ENCODE assay signal across 8 cellular contexts in the genomic region with DNA sequence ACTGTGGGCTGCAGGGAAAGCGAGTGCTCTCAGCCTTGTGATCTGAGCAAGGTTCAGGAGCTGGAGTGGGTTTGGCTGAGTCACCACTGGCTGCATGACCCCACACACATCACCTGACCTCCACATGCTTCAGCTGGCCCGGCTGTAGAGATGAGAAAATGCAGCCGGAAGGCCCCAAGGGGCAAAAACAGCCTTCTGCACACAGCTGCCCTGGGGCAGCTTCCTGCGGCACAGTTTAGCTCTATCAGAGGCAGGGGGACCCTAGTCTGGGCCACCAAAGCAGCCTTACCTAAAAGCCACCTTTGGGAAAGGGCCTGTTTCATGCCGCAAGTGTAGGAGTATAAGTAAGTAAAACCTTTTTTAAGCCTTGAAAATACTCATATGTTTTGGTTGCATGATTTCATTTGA.
A peak's percentile ranks its signal among the peaks of the same experiment; 100 is the strongest.
DNase-seq lines count a peak whose midpoint lies in the region; ATAC-seq, FAIRE-seq and TF ChIP-seq lines count a peak whose summit lies in the region.

No MANE protein-coding gene starts in this region.

- no peak overlapping the region for H3K4me3 ChIP-seq in thymus (ENCODE audit: low read length)

- CTCF ChIA-PET in activated CD4-positive, alpha-beta T cell treated with anti-CD3 and anti-CD28 coated beads for 36 hours (lab: Charles Lee) = interaction anchor here (1.6 to 1.7 kb wide), 2 partner anchors 17 to 199 kb away, joined by 5 read pairs; no protein-coding TSS in a partner anchor
- CTCF ChIA-PET in RWPE1 (lab: Yijun Ruan, JAX) = interaction anchor here (0.6 kb wide), 1 partner anchor 196 kb away, joined by 3 read pairs; no protein-coding TSS in a partner anchor

- no peak for FAIRE-seq in D721Med (lab: Jason Lieb, UNC)

- DNase-seq in activated CD4-positive, alpha-beta T cell treated with anti-CD3 and anti-CD28 coated beads for 36 hours = peak; percentile 18
- no peak for DNase-seq in activated CD4-positive, alpha-beta T cell treated with anti-CD3 and anti-CD28 coated beads for 1 hour
- peak; percentile 54 for DNase-seq in RWPE1 (ENCODE audit: low spot score)
- peak; percentile 79 for DNase-seq in cardiac septum (ENCODE audit: low spot score)
- DNase-seq in D721Med (ENCODE audit: insufficient read length, low spot score) = no peak
- no peak for DNase-seq in activated T-cell treated with anti-CD3 and anti-CD28 coated beads, Interleukin-2, amount 50 U/mL, for 1 hour

- no peak overlapping the region for H3K27ac Mint-ChIP-seq in activated CD4-positive, alpha-beta T cell treated with anti-CD3 and anti-CD28 coated beads for 36 hours

- WGBS in thymus = 91% methylated on average over 5 of the region's 5 CpGs

- no peaks in the 10 kb centered on the region for H3K27me3 ChIP-seq in thymus (ENCODE audit: control insufficient read depth, insufficient read depth)

- H3K4me1 ChIP-seq in thymus (ENCODE audit: control insufficient read depth, insufficient read depth, low read length) = no peaks in the 10 kb centered on the region

- H3K9me3 Mint-ChIP-seq in activated CD4-positive, alpha-beta T cell treated with anti-CD3 and anti-CD28 coated beads for 36 hours (ENCODE audit: low read depth) = peaks cover 10% of the 10 kb centered on the region

- no peak overlapping the region for H3K4me3 Mint-ChIP-seq in activated CD4-positive, alpha-beta T cell treated with anti-CD3 and anti-CD28 coated beads for 36 hours

- H3K27ac ChIP-seq in RWPE1 = peak overlapping the region; percentile 95
- peak overlapping the region; percentile 68 for H3K27ac ChIP-seq in thymus (ENCODE audit: low read depth)

- peak; percentile 53 for ATAC-seq in activated CD4-positive, alpha-beta T cell treated with anti-CD3 and anti-CD28 coated beads for 36 hours
- peak; percentile 88 for ATAC-seq in HG02884 (IDR thresholded peaks at IDR 0.05; ENCODE audit: unreplicated experiment)

- H3K27me3 Mint-ChIP-seq in activated CD4-positive, alpha-beta T cell treated with anti-CD3 and anti-CD28 coated beads for 36 hours = peaks cover 10% of the 10 kb centered on the region

- peaks cover 10% of the 10 kb centered on the region for H3K4me1 Mint-ChIP-seq in activated CD4-positive, alpha-beta T cell treated with anti-CD3 and anti-CD28 coated beads for 36 hours

- H3K36me3 ChIP-seq in thymus (ENCODE audit: control insufficient read depth, insufficient read depth) = no peaks in the 10 kb centered on the region

- POLR2A ChIA-PET in activated CD4-positive, alpha-beta T cell treated with anti-CD3 and anti-CD28 coated beads for 36 hours (lab: Charles Lee) = no interaction called here
- POLR2A ChIA-PET in RWPE1 (lab: Yijun Ruan, JAX; ENCODE audit: low non-redundant PET) = no interaction called here

- no peaks in the 10 kb centered on the region for H3K9me3 ChIP-seq in thymus (ENCODE audit: control insufficient read depth)

- intact Hi-C loops in activated CD4-positive, alpha-beta T cell treated with anti-CD3 and anti-CD28 coated beads for 36 hours (cut with DNase I, micrococcal nuclease) = loop anchor here in 1 of 2 experiments (2.0 kb wide), 1 partner anchor 44 kb away; no protein-coding TSS in a partner anchor
- intact Hi-C loops in cardiac septum (cut with DNase I) = no loop called here

- no peak for TF ChIP-seq CTCF in RWPE1 (conservative IDR thresholded peaks at IDR 0.05; ENCODE audit: low read depth)
- no peak for TF ChIP-seq CTCF in D721Med (IDR thresholded peaks at IDR 0.05; ENCODE audit: insufficient read depth, missing control alignments)

- H3K36me3 Mint-ChIP-seq in activated CD4-positive, alpha-beta T cell treated with anti-CD3 and anti-CD28 coated beads for 36 hours (ENCODE audit: low read depth) = peaks cover 2% of the 10 kb centered on the region

Comparison
In these comparisons a context has a peak if more than half of its experiments do, and no peak if none do; other contexts are left out.
1. DNase-seq: peak in activated CD4-positive, alpha-beta T cell treated with anti-CD3 and anti-CD28 coated beads for 36 hours (single experiment), RWPE1 (single experiment) and cardiac septum (single experiment); none in activated CD4-positive, alpha-beta T cell treated with anti-CD3 and anti-CD28 coated beads for 1 hour (single experiment), D721Med (single experiment) and activated T-cell treated with anti-CD3 and anti-CD28 coated beads, Interleukin-2, amount 50 U/mL, for 1 hour (single experiment).